ENCODE assay signal across 13 cellular contexts in the genomic region with DNA sequence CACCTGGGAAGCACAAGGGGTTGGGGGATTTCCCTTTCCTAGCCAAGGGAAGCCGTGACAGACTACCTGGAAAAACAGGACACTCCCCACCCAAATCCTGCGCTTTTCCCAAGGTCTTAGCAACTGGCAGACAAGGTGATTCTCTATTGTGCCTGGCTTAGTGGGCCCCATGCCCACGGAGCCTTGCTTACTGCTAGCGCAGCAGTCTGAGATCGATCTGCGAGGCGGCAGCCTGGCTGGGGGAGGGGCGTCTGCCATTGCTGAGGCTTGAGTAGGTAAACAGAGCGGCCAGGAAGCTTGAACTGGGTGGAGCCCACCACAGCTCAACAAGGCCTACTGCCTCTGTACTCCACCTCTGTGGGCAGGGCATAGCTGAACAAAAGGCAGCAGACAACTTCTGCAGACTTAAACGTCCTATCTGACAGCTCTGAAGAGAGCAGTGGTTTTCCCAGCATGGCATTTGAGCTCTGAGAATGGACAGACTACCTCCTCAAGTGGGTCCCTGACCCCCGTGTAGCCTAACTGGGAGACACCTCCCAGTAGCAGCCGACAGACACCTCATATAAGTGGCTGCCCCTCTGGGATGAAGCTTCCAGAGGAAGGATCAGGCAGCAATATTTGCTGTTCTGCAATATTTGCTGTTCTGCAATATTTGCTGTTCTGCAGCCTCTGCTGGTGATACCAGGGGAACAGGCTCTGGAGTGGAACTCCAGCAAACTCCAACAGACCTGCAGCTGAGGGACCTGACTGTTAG. TPM values are rescaled to one million over a fixed set of nuclear protein-coding genes. Genes with fewer than 3 reads are reported as not detected.
DNase-seq lines count a peak whose midpoint lies in the region; ATAC-seq and TF ChIP-seq lines count a peak whose summit lies in the region.
"Not testable (repeated sequence)": the region's sequence is repeated elsewhere in the genome, so short reads cannot be mapped to it uniquely, and the experiment has no call there.
"Had no signal": no experiment of that assay in that cellular context is flagged by ENCODE, and none has a peak within 500 bp of the region (broad histone marks: within the 10 kb centered on the region; RNA-seq: fewer than 3 reads in every experiment).

No MANE protein-coding gene starts in this region.

- ATAC-seq in left lobe of liver: peak; percentile 77

- DNase-seq in DMS53 (lab: John Stamatoyannopoulos, UW) (peak; percentile 62), NCI-H146 treated with DMSO at 0.1 percent for 48 hours (lab: John Stamatoyannopoulos, UW; ENCODE audit: unreplicated experiment) (peak; percentile 13), NCI-H748 treated with DMSO at 0.1 percent for 48 hours (lab: John Stamatoyannopoulos, UW) (peak; percentile 39), left lobe of liver (ENCODE audit: low spot score) (peak; percentile 89), osteocyte (ENCODE audit: extremely low spot score, unreplicated experiment) (peak; percentile 66)
- DNase-seq in activated T-cell treated with anti-CD3 and anti-CD28 coated beads, Interleukin-2, amount 50 U/mL, for 24 hours: peak; percentile 31
- DNase-seq in esophagus squamous epithelium (lab: John Stamatoyannopoulos, UW): not testable (repeated sequence)

- H3K36me3 Mint-ChIP-seq in activated T-cell treated with anti-CD3 and anti-CD28 coated beads, Interleukin-2, amount 50 U/mL, for 24 hours (ENCODE audit: low read depth); osteocyte (ENCODE audit: unreplicated experiment): not testable (repeated sequence)

- H3K4me1 ChIP-seq in esophagus squamous epithelium: peaks cover 0 to 28% (median 0%) of the 10 kb centered on the region in 3 donors

- peaks cover 23% of the 10 kb centered on the region for H3K27me3 Mint-ChIP-seq in activated T-cell treated with anti-CD3 and anti-CD28 coated beads, Interleukin-2, amount 50 U/mL, for 24 hours
- not testable (repeated sequence) for H3K27me3 Mint-ChIP-seq in osteocyte (ENCODE audit: unreplicated experiment)

- not testable (repeated sequence) for H3K9me3 ChIP-seq in esophagus squamous epithelium

- intact Hi-C loops in esophagus squamous epithelium (cut with DNase I): not testable (repeated sequence)

- WGBS in esophagus squamous epithelium, 2 donors: 21 to 56% methylated on average over 2 to 3 of the region's 12 CpGs

- not testable (repeated sequence) for H3K4me1 Mint-ChIP-seq in activated T-cell treated with anti-CD3 and anti-CD28 coated beads, Interleukin-2, amount 50 U/mL, for 24 hours (ENCODE audit: low read depth); osteocyte (ENCODE audit: unreplicated experiment)

- not testable (repeated sequence) for TF ChIP-seq CTCF in esophagus squamous epithelium (IDR thresholded peaks at IDR 0.05); osteocyte (IDR thresholded peaks at IDR 0.05)

- not testable (repeated sequence) for H3K27ac Mint-ChIP-seq in activated T-cell treated with anti-CD3 and anti-CD28 coated beads, Interleukin-2, amount 50 U/mL, for 24 hours; osteocyte (ENCODE audit: unreplicated experiment)

- not testable (repeated sequence) for H3K9me3 Mint-ChIP-seq in activated T-cell treated with anti-CD3 and anti-CD28 coated beads, Interleukin-2, amount 50 U/mL, for 24 hours; osteocyte (ENCODE audit: unreplicated experiment)

- TF ChIP-seq POLR2A in esophagus squamous epithelium (IDR thresholded peaks at IDR 0.05): not testable (repeated sequence)

- H3K27me3 ChIP-seq in esophagus squamous epithelium: not testable (repeated sequence)

- not testable (repeated sequence) for H3K36me3 ChIP-seq in esophagus squamous epithelium

- not testable (repeated sequence) for H3K4me3 Mint-ChIP-seq in activated T-cell treated with anti-CD3 and anti-CD28 coated beads, Interleukin-2, amount 50 U/mL, for 24 hours; osteocyte (ENCODE audit: unreplicated experiment)

- H3K27ac ChIP-seq in esophagus squamous epithelium: peak overlapping the region; percentile 34 to 79 (median 61)

- peak overlapping the region in 1 of 4 donors; percentile 23 for H3K4me3 ChIP-seq in esophagus squamous epithelium

RNA-seq across cellular contexts. Expression of gene TGM3, which starts 31.0 kb away (rescaled TPM):
- total RNA-seq in esophagus squamous epithelium: 1,000 to 10,000 TPM in 3 of 4 donors, 100 to 1,000 TPM in 1; 626 to 2,995 (median 1,370) TPM
- total RNA-seq in left lobe of liver: 0.25 TPM
- total RNA-seq in osteocyte: not detected in 2 replicates
- total RNA-seq: activated CD8-positive, alpha-beta T cell treated with anti-CD3 and anti-CD28 coated beads for 36 hours; chondrocyte; epithelial cell of proximal tubule; heart right ventricle; HT-29; lung microvascular endothelial cell had no signal

Comparison
In these comparisons a context has a peak if more than half of its experiments do, and no peak if none do; other contexts are left out.
1. RNA of gene TGM3, which starts 31.0 kb away (total RNA-seq): 626 to 2,995 TPM in esophagus squamous epithelium; 0.25 TPM in left lobe of liver (single experiment) and not detected in osteocyte; every median in the first group is over 100 times any median in the second.